In genomic region chr3:180478695-180479094, GRCh38 we compare ENCODE assay signal across 19 cellular contexts.
DNase-seq lines count a peak whose midpoint lies in the region; ATAC-seq and TF ChIP-seq lines count a peak whose summit lies in the region.
"Had no signal": no experiment of that assay in that cellular context is flagged by ENCODE, and none has a peak within 500 bp of the region (broad histone marks: within the 10 kb centered on the region; RNA-seq: fewer than 3 reads in every experiment).

No MANE protein-coding gene starts in this region.

- no peaks in the 10 kb centered on the region for H4K20me1 ChIP-seq in GM23338 (replicated peaks; ENCODE audit: insufficient read depth)
- H4K20me1 ChIP-seq in neural progenitor cell (ENCODE audit: low read depth): no peaks in the 10 kb centered on the region

- H3F3A ChIP-seq in GM23338 (replicated peaks; ENCODE audit: low read depth) (no peaks in the 10 kb centered on the region), neural progenitor cell (ENCODE audit: low read depth) (peaks cover 11% of the 10 kb centered on the region)

- peaks cover 9% of the 10 kb centered on the region; the same call in 1 of the 2 replicates for H3K4me1 ChIP-seq in GM23338 (ENCODE audit: insufficient read depth)
- peaks cover 26% of the 10 kb centered on the region for H3K4me1 ChIP-seq in neural progenitor cell
- H3K4me1 ChIP-seq: BE2C, HAP-1 had no signal

- H3K9me2 ChIP-seq in GM23338 (ENCODE audit: insufficient read depth): peaks cover 4% of the 10 kb centered on the region; the same call in 1 of the 2 replicates

- H3K27ac Mint-ChIP-seq in GM23338 (no peak overlapping the region), neural progenitor cell (no peak overlapping the region)
- H3K27ac Mint-ChIP-seq: CD4-positive, CD25-positive, alpha-beta regulatory T cell; CD8-positive, alpha-beta memory T cell had no signal

- H3K27me3 ChIP-seq in GM23338 (ENCODE audit: insufficient read depth) (no peaks in the 10 kb centered on the region), WERI-Rb-1 (ENCODE audit: insufficient read depth, low read depth, severe bottlenecking) (no peaks in the 10 kb centered on the region), neural progenitor cell (no peaks in the 10 kb centered on the region)
- H3K27me3 ChIP-seq: BE2C had no signal

- H3K36me3 Mint-ChIP-seq in GM23338 (ENCODE audit: low read depth) (no peaks in the 10 kb centered on the region), neural progenitor cell (no peaks in the 10 kb centered on the region)
- H3K36me3 Mint-ChIP-seq: CD4-positive, CD25-positive, alpha-beta regulatory T cell; CD8-positive, alpha-beta memory T cell had no signal

- ATAC-seq in GM23338: peak; percentile 62
- ATAC-seq: K562 had no signal

- H3K9me3 ChIP-seq in WERI-Rb-1 (ENCODE audit: severe bottlenecking) (no peaks in the 10 kb centered on the region), neural progenitor cell (ENCODE audit: low read depth) (no peaks in the 10 kb centered on the region)
- H3K9me3 ChIP-seq: BE2C, HAP-1 had no signal

- H3K79me2 ChIP-seq in GM23338 (replicated peaks; ENCODE audit: insufficient read depth) (no peaks in the 10 kb centered on the region), neural progenitor cell (ENCODE audit: low read depth) (no peaks in the 10 kb centered on the region)

- no peak for TF ChIP-seq CTCF in GM23338 (conservative IDR thresholded peaks at IDR 0.05; ENCODE audit: low read depth in 2 of 2)
- TF ChIP-seq CTCF in WERI-Rb-1 (IDR thresholded peaks at IDR 0.05; ENCODE audit: low read depth, low read length): no peak
- TF ChIP-seq CTCF in neural progenitor cell (IDR thresholded peaks at IDR 0.05): no peak

- H3K36me3 ChIP-seq in GM23338 (ENCODE audit: insufficient read depth) (no peaks in the 10 kb centered on the region), WERI-Rb-1 (no peaks in the 10 kb centered on the region), neural progenitor cell (no peaks in the 10 kb centered on the region)
- H3K36me3 ChIP-seq: BE2C, HAP-1 had no signal

- H3K4me3 ChIP-seq in GM23338 (no peak overlapping the region), WERI-Rb-1 (ENCODE audit: low read depth, low read length) (no peak overlapping the region), neural progenitor cell (no peak overlapping the region)
- H3K4me3 ChIP-seq: HAP-1, K562 had no signal

- H3K27ac ChIP-seq in GM23338 (ENCODE audit: low read depth) (no peak overlapping the region), WERI-Rb-1 (peak overlapping the region; percentile 28), neural progenitor cell (no peak overlapping the region)

- peak overlapping the region; percentile 39; the same call in 1 of the 2 replicates for H2AFZ ChIP-seq in GM23338
- H2AFZ ChIP-seq in neural progenitor cell (replicated peaks): no peak overlapping the region

- H3K9ac ChIP-seq in neural progenitor cell: no peak overlapping the region

- H3K27me3 Mint-ChIP-seq in GM23338 (ENCODE audit: insufficient read depth, low read depth, poor library complexity) (no peaks in the 10 kb centered on the region), neural progenitor cell (ENCODE audit: insufficient read depth, low read depth) (no peaks in the 10 kb centered on the region)
- H3K27me3 Mint-ChIP-seq: CD4-positive, CD25-positive, alpha-beta regulatory T cell had no signal

- peak; percentile 5 for DNase-seq in GM23338 (ENCODE audit: low spot score)
- peak; percentile 14 to 75 for DNase-seq in NCI-H524 (lab: John Stamatoyannopoulos, UW)
- DNase-seq in WERI-Rb-1: no peak
- DNase-seq in neural progenitor cell (ENCODE audit: low spot score): no peak
- DNase-seq in D341Med (ENCODE audit: low spot score): no peak
- no peak for DNase-seq in stimulated activated naive CD4-positive, alpha-beta T cell (lab: John Stamatoyannopoulos, UW)
- DNase-seq in NCI-H526 (lab: John Stamatoyannopoulos, UW): no peak
- DNase-seq: ACHN; BE2C; C1 segment of cervical spinal cord; CD4-positive, CD25-positive, alpha-beta regulatory T cell; CD8-positive, alpha-beta memory T cell; DMS153; DMS79; GDM1; GOT3; IMR-90 had no signal

- no peaks in the 10 kb centered on the region for H3K9me3 Mint-ChIP-seq in GM23338
- peaks cover 2% of the 10 kb centered on the region for H3K9me3 Mint-ChIP-seq in neural progenitor cell

- H3K4me1 Mint-ChIP-seq in GM23338 (peaks cover 15% of the 10 kb centered on the region), neural progenitor cell (peaks cover 18% of the 10 kb centered on the region)
- H3K4me1 Mint-ChIP-seq: CD4-positive, CD25-positive, alpha-beta regulatory T cell; CD8-positive, alpha-beta memory T cell had no signal

- H3K4me3 Mint-ChIP-seq in GM23338 (no peak overlapping the region), neural progenitor cell (no peak overlapping the region)
- H3K4me3 Mint-ChIP-seq: CD4-positive, CD25-positive, alpha-beta regulatory T cell; CD8-positive, alpha-beta memory T cell had no signal

- no peak overlapping the region for H3K4me2 ChIP-seq in GM23338
- H3K4me2 ChIP-seq in neural progenitor cell: peak overlapping the region; percentile 43

TF ChIP-seq in GM23338, 12 proteins besides CTCF, POLR2A, EP300 and RAD21 (continues in another document):
- TF ChIP-seq ZNF114 (CRISPR knock-in tag; IDR thresholded peaks at IDR 0.05): no peak
- TF ChIP-seq JUNB (IDR thresholded peaks at IDR 0.05; ENCODE audit: unreplicated experiment): no peak
- TF ChIP-seq CREB1 (CRISPR knock-in tag; IDR thresholded peaks at IDR 0.05; ENCODE audit: low read depth): no peak
- no peak for TF ChIP-seq NANOG (IDR thresholded peaks at IDR 0.05; ENCODE audit: borderline replicate concordance)
- TF ChIP-seq POLR2AphosphoS5 (IDR thresholded peaks at IDR 0.05; ENCODE audit: low read depth): no peak
- no peak for TF ChIP-seq ZNF331 (CRISPR knock-in tag; IDR thresholded peaks at IDR 0.05; ENCODE audit: low read depth)
- TF ChIP-seq EZH2phosphoT487 (IDR thresholded peaks at IDR 0.05; ENCODE audit: unreplicated experiment): no peak
- no peak for TF ChIP-seq REST (IDR thresholded peaks at IDR 0.05; ENCODE audit: unreplicated experiment)
- TF ChIP-seq STAT1 (IDR thresholded peaks at IDR 0.05; ENCODE audit: unreplicated experiment): no peak
- TF ChIP-seq ETS1 (IDR thresholded peaks at IDR 0.05): no peak

Comparison
In these comparisons a context has a peak if more than half of its experiments do, and no peak if none do; other contexts are left out.
1. DNase-seq: peak in GM23338 (single experiment) and NCI-H524 (2 of 2); none in WERI-Rb-1 (single experiment), neural progenitor cell (single experiment), D341Med (single experiment), stimulated activated naive CD4-positive, alpha-beta T cell (0 of 6) and NCI-H526 (0 of 2).